Comparison of ENCODE assay signal across 8 cellular contexts in genomic region chr19:54115071-54116063, GRCh38. TPM values are rescaled to one million over a fixed set of nuclear protein-coding genes. Genes with fewer than 3 reads are reported as not detected.
A peak's percentile ranks its signal among the peaks of the same experiment; 100 is the strongest.
DNase-seq lines count a peak whose midpoint lies in the region; ATAC-seq and TF ChIP-seq lines count a peak whose summit lies in the region.

TSS of gene PRPF31 (plus strand) at chr19:54115754. CDS start at chr19:54118279, 2,525 bp downstream.
TSS of gene TFPT (minus strand) at chr19:54115657. CDS start at chr19:54115269, 388 bp downstream.

- no peaks in the 10 kb centered on the region for H3K9me2 ChIP-seq in PC-3 (replicated peaks; ENCODE audit: low read length)

- intact Hi-C loops in PC-3 (cut with micrococcal nuclease) = loop anchor here (1.0 kb wide), 2 partner anchors 13 to 22 kb away; partner anchors contain the start of genes CNOT3 and NDUFA3

- H3K4me3 ChIP-seq in PC-3 (ENCODE audit: low read length) (peak within 1 kb of the TSS; percentile 74), epithelial cell of proximal tubule (ENCODE audit: low read depth, low read length) (peak within 1 kb of the TSS; percentile 62)

- H3K36me3 ChIP-seq in PC-3 (ENCODE audit: low read depth, low read length) = peaks cover 18% of the 10 kb centered on the region; the same call in 1 of the 2 replicates

- H3K27me3 ChIP-seq in PC-3 (ENCODE audit: low read length) = no peaks in the 10 kb centered on the region

- peak within 1 kb of the TSS; percentile 67 for H2AFZ ChIP-seq in PC-3 (ENCODE audit: low read length)

- no peak for TF ChIP-seq RAD21 in Ishikawa (IDR thresholded peaks at IDR 0.05; ENCODE audit: low read depth)

- H3K9me3 ChIP-seq in PC-3 (ENCODE audit: low read length) = no peaks in the 10 kb centered on the region

- POLR2A ChIA-PET in PC-3 (lab: Charles Lee; ENCODE audit: unreplicated experiment) = interaction anchor here (0.5 to 2.1 kb wide), 2 partner anchors 22 to 74 kb away, joined by 8 to 25 read pairs; partner anchors contain the start of genes CNOT3 and MBOAT7

- peaks cover 10% of the 10 kb centered on the region for H3K4me1 ChIP-seq in PC-3 (ENCODE audit: insufficient read depth, low read length)

- TF ChIP-seq EP300 in Ishikawa (IDR thresholded peaks at IDR 0.05; ENCODE audit: borderline replicate concordance) = peak; percentile 21; the same call in 1 of the 2 replicates

- peaks cover 42% of the 10 kb centered on the region for H3K79me2 ChIP-seq in PC-3 (ENCODE audit: low read length)

- peak within 1 kb of the TSS; percentile 78 for H3K9ac ChIP-seq in PC-3 (ENCODE audit: low read length)

- H3K4me2 ChIP-seq in PC-3 (ENCODE audit: low read length) = peak within 1 kb of the TSS; percentile 95

- BruUV-seq in PC-3 (replicated peaks; lab: Mats Ljungman, UMichigan) = TSS peak; percentile 78

- peak; percentile 98 for DNase-seq in DMS114 treated with DMSO at 0.1 percent for 48 hours (lab: John Stamatoyannopoulos, UW; ENCODE audit: unreplicated experiment)
- peak; percentile 99 for DNase-seq in PC-3
- DNase-seq in activated T-cell treated with anti-CD3 and anti-CD28 coated beads for 48 hours (ENCODE audit: low read depth) = peak; percentile 90
- peak; percentile 89 for DNase-seq in epithelial cell of proximal tubule (ENCODE audit: low read depth)
- DNase-seq in mucosa of gallbladder (ENCODE audit: low spot score) = peak; percentile 98
- DNase-seq in stimulated activated CD8-positive, alpha-beta memory T cell treated with anti-CD3 and anti-CD28 coated beads, Interleukin-4, amount 100 ng/mL, for 4 hours (ENCODE audit: low read depth in 2 of 2, low spot score in 1 of 2) = peak; percentile 93 to 99

- no peaks in the 10 kb centered on the region for H3F3A ChIP-seq in PC-3 (ENCODE audit: low read length, unreplicated experiment)

- H3K27ac ChIP-seq in PC-3 (ENCODE audit: low read length) = peak within 1 kb of the TSS; percentile 19; the same call in 1 of the 2 replicates

- peak; percentile 77 for ATAC-seq in GM21576 (IDR thresholded peaks at IDR 0.05; ENCODE audit: unreplicated experiment)
- ATAC-seq in PC-3 = peak; percentile 92

- TF ChIP-seq CTCF in PC-3 (conservative IDR thresholded peaks at IDR 0.05; ENCODE audit: low read depth, low read length) = no peak
- TF ChIP-seq CTCF in epithelial cell of proximal tubule (conservative IDR thresholded peaks at IDR 0.05; ENCODE audit: low read depth, low read length) = no peak

- H4K20me1 ChIP-seq in PC-3 (ENCODE audit: low read length) = no peaks in the 10 kb centered on the region

- CTCF ChIA-PET in PC-3 (lab: Charles Lee) = interaction anchor here (0.6 kb wide), 1 partner anchor 85 kb away, joined by 3 read pairs; no protein-coding TSS in a partner anchor

TF ChIP-seq in Ishikawa, 13 proteins besides CTCF, POLR2A, EP300 and RAD21:
- TF ChIP-seq NFIC (IDR thresholded peaks at IDR 0.05) (peak; percentile 30), EGR1 (IDR thresholded peaks at IDR 0.05) (no peak), YY1 (IDR thresholded peaks at IDR 0.05; ENCODE audit: low read depth) (peak; percentile 71), ZBTB7A (IDR thresholded peaks at IDR 0.05; ENCODE audit: low read depth) (no peak), USF1 (IDR thresholded peaks at IDR 0.05) (peak; percentile 44), TCF12 (IDR thresholded peaks at IDR 0.05; ENCODE audit: low read depth) (peak; percentile 82), REST (IDR thresholded peaks at IDR 0.05; ENCODE audit: low read depth) (no peak), FOXM1 (IDR thresholded peaks at IDR 0.05; ENCODE audit: borderline replicate concordance, low read depth) (no peak; the same call in 1 of the 2 replicates), CEBPB (IDR thresholded peaks at IDR 0.05) (no peak; the same call in 1 of the 2 replicates), TEAD4 (IDR thresholded peaks at IDR 0.05) (peak; percentile 57; the same call in 1 of the 2 replicates), MAX (IDR thresholded peaks at IDR 0.05) (peak; percentile 76), CREB1 (IDR thresholded peaks at IDR 0.05; ENCODE audit: low read depth) (peak; percentile 97), TAF1 (IDR thresholded peaks at IDR 0.05; ENCODE audit: low read depth) (peak; percentile 68)

RNA-seq across cellular contexts. Expression of gene PRPF31, which starts in this region (rescaled TPM):
- 170 and 196 TPM in 2 replicates for total RNA-seq in PC-3 (2014; rRNA removed)
- 64.3 and 111 TPM in 2 replicates for total RNA-seq in epithelial cell of proximal tubule
- 47.1 TPM for total RNA-seq in mucosa of gallbladder

RNA-seq across cellular contexts. Expression of gene TFPT, which starts in this region (rescaled TPM):
- total RNA-seq in PC-3 (2014; rRNA removed) = 55.4 and 74.2 TPM in 2 replicates
- total RNA-seq in epithelial cell of proximal tubule = 22.1 and 39.6 TPM in 2 replicates
- total RNA-seq in mucosa of gallbladder = 23.2 TPM

Comparison
In these comparisons a context has a peak if more than half of its experiments do, and no peak if none do; other contexts are left out.
1. Peak in every context shown above with its lines: DNase-seq, ATAC-seq, H3K4me3 ChIP-seq and H3K27ac ChIP-seq.